Comparison of ENCODE assay signal across 1 cellular context in the genomic region with DNA sequence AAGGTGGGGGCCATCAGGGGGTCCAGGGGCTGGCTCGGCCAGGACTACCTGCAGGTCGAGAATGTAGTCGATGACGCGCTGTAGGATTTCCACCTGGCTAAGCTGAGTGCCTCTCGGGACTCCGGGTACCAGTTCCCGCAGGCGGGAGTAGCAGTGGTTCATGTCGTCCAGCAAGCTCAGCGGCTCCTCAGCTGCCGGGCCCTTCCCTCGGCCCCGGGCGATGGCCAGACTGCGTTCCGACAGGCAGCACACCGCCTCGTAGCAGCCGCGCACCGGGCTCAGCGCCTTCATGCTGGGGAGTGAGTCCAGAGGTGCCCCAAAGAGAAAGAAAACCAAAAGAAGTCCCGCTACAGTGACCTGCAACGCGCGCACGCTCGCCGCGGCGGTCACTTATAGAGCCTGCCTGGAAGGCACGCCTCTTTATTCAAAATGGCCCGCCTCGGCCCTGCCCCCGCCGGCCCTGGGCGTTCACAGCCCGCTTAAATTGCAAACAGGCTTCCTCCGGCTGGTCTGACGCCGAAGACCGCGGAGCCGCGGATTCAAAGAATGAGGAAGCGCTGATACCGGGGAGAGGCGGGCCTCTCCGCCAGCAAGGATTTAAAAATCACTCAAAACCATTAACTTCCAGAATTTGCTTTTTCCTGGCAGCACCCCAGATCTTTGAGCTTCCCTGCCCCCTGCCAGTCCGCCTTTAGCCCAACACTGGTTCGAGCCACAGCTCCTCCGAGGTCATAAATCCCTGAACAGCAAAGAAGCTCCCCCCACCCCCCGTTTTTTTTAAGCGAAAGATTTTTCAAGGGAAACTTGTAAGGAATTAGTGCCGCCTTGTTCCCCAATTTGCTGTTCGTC.
TF ChIP-seq lines count a peak whose summit lies in the region.

A gene with protein sequence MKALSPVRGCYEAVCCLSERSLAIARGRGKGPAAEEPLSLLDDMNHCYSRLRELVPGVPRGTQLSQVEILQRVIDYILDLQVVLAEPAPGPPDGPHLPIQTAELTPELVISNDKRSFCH (minus strand): TSS at position 366 of the 849 bp plus-strand sequence. CDS start 75 bp downstream, at position 291.

TF ChIP-seq in K562, 482 proteins besides CTCF, POLR2A, EP300 and RAD21 (continued from another document and continues in another):
- TF ChIP-seq, protein P1, sequence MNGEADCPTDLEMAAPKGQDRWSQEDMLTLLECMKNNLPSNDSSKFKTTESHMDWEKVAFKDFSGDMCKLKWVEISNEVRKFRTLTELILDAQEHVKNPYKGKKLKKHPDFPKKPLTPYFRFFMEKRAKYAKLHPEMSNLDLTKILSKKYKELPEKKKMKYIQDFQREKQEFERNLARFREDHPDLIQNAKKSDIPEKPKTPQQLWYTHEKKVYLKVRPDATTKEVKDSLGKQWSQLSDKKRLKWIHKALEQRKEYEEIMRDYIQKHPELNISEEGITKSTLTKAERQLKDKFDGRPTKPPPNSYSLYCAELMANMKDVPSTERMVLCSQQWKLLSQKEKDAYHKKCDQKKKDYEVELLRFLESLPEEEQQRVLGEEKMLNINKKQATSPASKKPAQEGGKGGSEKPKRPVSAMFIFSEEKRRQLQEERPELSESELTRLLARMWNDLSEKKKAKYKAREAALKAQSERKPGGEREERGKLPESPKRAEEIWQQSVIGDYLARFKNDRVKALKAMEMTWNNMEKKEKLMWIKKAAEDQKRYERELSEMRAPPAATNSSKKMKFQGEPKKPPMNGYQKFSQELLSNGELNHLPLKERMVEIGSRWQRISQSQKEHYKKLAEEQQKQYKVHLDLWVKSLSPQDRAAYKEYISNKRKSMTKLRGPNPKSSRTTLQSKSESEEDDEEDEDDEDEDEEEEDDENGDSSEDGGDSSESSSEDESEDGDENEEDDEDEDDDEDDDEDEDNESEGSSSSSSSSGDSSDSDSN (IDR thresholded peaks at IDR 0.05; ENCODE audit: borderline replicate concordance in 1 of 2, low read depth in 2 of 2, low read length in 2 of 2) = peak; percentile 67 to 95; a peak in 3 of 4 replicates
- TF ChIP-seq ATF7 (IDR thresholded peaks at IDR 0.05) (peak; percentile 76), NR2C2 (CRISPR knock-in tag; IDR thresholded peaks at IDR 0.05) (no peak), NR2C2 (tag; IDR thresholded peaks at IDR 0.05) (no peak), BDP1 (IDR thresholded peaks at IDR 0.05; ENCODE audit: insufficient read depth, insufficient read length) (no peak), EGR1 (conservative IDR thresholded peaks at IDR 0.05) (peak; percentile 70), U2AF2 (optimal IDR thresholded peaks at IDR 0.05; ENCODE audit: low read depth, low read length) (no peak), HOXB6 (CRISPR knock-in tag; IDR thresholded peaks at IDR 0.05; ENCODE audit: borderline replicate concordance) (no peak), FOSL1 (tag; conservative IDR thresholded peaks at IDR 0.05) (peak; percentile 36; the same call in 1 of the 2 replicates), TEAD2 (tag; IDR thresholded peaks at IDR 0.05) (no peak), SAFB (IDR thresholded peaks at IDR 0.05; ENCODE audit: borderline replicate concordance, low read depth, low read length) (no peak), EZH2 (IDR thresholded peaks at IDR 0.05; ENCODE audit: borderline replicate concordance, low read depth, low read length) (no peak), SRSF7 (optimal IDR thresholded peaks at IDR 0.05; ENCODE audit: low read depth, low read length) (no peak), MYNN (IDR thresholded peaks at IDR 0.05) (no peak), MYNN (CRISPR knock-in tag; IDR thresholded peaks at IDR 0.05) (no peak), NCOR1 (IDR thresholded peaks at IDR 0.05) (peak; percentile 38; the same call in 1 of the 2 replicates), POLR2G (IDR thresholded peaks at IDR 0.05; ENCODE audit: low read depth, low read length) (peak; percentile 95), L3MBTL2 (IDR thresholded peaks at IDR 0.05) (peak; percentile 82), TEAD4 (IDR thresholded peaks at IDR 0.05; ENCODE audit: low read length) (peak; percentile 52), TEAD4 (CRISPR knock-in tag; IDR thresholded peaks at IDR 0.05; ENCODE audit: borderline replicate concordance) (no peak), TAL1 (IDR thresholded peaks at IDR 0.05) (no peak), GTF2E2 (tag; IDR thresholded peaks at IDR 0.05) (peak; percentile 56; the same call in 1 of the 2 replicates), YY1 (IDR thresholded peaks at IDR 0.05; ENCODE audit: borderline replicate concordance in 1 of 3, control insufficient read depth in 1 of 3, extremely low read depth in 1 of 3, insufficient read depth in 3 of 3, insufficient read length in 1 of 3, insufficient replicate concordance in 2 of 3, low read depth in 1 of 3, low read length in 2 of 3) (peak; percentile 39 to 93 (median 89)), MCM2 (IDR thresholded peaks at IDR 0.05; ENCODE audit: low read depth) (no peak), PHF8 (IDR thresholded peaks at IDR 0.05; ENCODE audit: borderline replicate concordance, low read length) (peak; percentile 85; the same call in 1 of the 2 replicates), NRF1 (conservative IDR thresholded peaks at IDR 0.05 in 1 of 2, IDR thresholded peaks at IDR 0.05 in 1 of 2) (peak; percentile 92 to 93), MAZ (CRISPR knock-in tag; conservative IDR thresholded peaks at IDR 0.05 in 1 of 2, IDR thresholded peaks at IDR 0.05 in 1 of 2) (peak; percentile 19 to 80; a peak in 1 of 4 replicates), SP1 (CRISPR knock-in tag; IDR thresholded peaks at IDR 0.05) (peak; percentile 66; the same call in 1 of the 2 replicates), BHLHE40 (IDR thresholded peaks at IDR 0.05; ENCODE audit: low read length) (peak; percentile 83), JUND (IDR thresholded peaks at IDR 0.05; ENCODE audit: borderline replicate concordance, low read depth, low read length) (peak; percentile 37; the same call in 1 of the 2 replicates), JUND (tag; IDR thresholded peaks at IDR 0.05; ENCODE audit: borderline replicate concordance, low read depth, low read length) (peak; percentile 55; the same call in 1 of the 3 replicates)
- TF ChIP-seq, protein P2, sequence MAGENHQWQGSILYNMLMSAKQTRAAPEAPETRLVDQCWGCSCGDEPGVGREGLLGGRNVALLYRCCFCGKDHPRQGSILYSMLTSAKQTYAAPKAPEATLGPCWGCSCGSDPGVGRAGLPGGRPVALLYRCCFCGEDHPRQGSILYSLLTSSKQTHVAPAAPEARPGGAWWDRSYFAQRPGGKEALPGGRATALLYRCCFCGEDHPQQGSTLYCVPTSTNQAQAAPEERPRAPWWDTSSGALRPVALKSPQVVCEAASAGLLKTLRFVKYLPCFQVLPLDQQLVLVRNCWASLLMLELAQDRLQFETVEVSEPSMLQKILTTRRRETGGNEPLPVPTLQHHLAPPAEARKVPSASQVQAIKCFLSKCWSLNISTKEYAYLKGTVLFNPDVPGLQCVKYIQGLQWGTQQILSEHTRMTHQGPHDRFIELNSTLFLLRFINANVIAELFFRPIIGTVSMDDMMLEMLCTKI (IDR thresholded peaks at IDR 0.05; ENCODE audit: partially characterized antibody) = no peak
- TF ChIP-seq, protein P3, sequence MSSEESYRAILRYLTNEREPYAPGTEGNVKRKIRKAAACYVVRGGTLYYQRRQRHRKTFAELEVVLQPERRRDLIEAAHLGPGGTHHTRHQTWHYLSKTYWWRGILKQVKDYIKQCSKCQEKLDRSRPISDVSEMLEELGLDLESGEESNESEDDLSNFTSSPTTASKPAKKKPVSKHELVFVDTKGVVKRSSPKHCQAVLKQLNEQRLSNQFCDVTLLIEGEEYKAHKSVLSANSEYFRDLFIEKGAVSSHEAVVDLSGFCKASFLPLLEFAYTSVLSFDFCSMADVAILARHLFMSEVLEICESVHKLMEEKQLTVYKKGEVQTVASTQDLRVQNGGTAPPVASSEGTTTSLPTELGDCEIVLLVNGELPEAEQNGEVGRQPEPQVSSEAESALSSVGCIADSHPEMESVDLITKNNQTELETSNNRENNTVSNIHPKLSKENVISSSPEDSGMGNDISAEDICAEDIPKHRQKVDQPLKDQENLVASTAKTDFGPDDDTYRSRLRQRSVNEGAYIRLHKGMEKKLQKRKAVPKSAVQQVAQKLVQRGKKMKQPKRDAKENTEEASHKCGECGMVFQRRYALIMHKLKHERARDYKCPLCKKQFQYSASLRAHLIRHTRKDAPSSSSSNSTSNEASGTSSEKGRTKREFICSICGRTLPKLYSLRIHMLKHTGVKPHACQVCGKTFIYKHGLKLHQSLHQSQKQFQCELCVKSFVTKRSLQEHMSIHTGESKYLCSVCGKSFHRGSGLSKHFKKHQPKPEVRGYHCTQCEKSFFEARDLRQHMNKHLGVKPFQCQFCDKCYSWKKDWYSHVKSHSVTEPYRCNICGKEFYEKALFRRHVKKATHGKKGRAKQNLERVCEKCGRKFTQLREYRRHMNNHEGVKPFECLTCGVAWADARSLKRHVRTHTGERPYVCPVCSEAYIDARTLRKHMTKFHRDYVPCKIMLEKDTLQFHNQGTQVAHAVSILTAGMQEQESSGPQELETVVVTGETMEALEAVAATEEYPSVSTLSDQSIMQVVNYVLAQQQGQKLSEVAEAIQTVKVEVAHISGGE (CRISPR knock-in tag; IDR thresholded peaks at IDR 0.05) = 0 out of 6 replicates have a peak, but pooled peaks of 1 of the 3 experiments have one; percentile 19
- TF ChIP-seq, protein P4, sequence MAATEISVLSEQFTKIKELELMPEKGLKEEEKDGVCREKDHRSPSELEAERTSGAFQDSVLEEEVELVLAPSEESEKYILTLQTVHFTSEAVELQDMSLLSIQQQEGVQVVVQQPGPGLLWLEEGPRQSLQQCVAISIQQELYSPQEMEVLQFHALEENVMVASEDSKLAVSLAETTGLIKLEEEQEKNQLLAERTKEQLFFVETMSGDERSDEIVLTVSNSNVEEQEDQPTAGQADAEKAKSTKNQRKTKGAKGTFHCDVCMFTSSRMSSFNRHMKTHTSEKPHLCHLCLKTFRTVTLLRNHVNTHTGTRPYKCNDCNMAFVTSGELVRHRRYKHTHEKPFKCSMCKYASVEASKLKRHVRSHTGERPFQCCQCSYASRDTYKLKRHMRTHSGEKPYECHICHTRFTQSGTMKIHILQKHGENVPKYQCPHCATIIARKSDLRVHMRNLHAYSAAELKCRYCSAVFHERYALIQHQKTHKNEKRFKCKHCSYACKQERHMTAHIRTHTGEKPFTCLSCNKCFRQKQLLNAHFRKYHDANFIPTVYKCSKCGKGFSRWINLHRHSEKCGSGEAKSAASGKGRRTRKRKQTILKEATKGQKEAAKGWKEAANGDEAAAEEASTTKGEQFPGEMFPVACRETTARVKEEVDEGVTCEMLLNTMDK (IDR thresholded peaks at IDR 0.05; ENCODE audit: borderline replicate concordance, insufficient read depth, low read depth, low read length, poor library complexity, severe bottlenecking) = no peak
- TF ChIP-seq, protein P5, sequence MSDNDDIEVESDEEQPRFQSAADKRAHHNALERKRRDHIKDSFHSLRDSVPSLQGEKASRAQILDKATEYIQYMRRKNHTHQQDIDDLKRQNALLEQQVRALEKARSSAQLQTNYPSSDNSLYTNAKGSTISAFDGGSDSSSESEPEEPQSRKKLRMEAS (CRISPR knock-in tag; IDR thresholded peaks at IDR 0.05) = peak; percentile 71
- TF ChIP-seq, protein P6, sequence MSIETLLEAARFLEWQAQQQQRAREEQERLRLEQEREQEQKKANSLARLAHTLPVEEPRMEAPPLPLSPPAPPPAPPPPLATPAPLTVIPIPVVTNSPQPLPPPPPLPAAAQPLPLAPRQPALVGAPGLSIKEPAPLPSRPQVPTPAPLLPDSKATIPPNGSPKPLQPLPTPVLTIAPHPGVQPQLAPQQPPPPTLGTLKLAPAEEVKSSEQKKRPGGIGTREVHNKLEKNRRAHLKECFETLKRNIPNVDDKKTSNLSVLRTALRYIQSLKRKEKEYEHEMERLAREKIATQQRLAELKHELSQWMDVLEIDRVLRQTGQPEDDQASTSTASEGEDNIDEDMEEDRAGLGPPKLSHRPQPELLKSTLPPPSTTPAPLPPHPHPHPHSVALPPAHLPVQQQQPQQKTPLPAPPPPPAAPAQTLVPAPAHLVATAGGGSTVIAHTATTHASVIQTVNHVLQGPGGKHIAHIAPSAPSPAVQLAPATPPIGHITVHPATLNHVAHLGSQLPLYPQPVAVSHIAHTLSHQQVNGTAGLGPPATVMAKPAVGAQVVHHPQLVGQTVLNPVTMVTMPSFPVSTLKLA (conservative IDR thresholded peaks at IDR 0.05) = peak; percentile 78 to 92
- TF ChIP-seq, protein P7, sequence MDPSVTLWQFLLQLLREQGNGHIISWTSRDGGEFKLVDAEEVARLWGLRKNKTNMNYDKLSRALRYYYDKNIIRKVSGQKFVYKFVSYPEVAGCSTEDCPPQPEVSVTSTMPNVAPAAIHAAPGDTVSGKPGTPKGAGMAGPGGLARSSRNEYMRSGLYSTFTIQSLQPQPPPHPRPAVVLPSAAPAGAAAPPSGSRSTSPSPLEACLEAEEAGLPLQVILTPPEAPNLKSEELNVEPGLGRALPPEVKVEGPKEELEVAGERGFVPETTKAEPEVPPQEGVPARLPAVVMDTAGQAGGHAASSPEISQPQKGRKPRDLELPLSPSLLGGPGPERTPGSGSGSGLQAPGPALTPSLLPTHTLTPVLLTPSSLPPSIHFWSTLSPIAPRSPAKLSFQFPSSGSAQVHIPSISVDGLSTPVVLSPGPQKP (CRISPR knock-in tag; IDR thresholded peaks at IDR 0.05) = no peak
- TF ChIP-seq, protein P8, sequence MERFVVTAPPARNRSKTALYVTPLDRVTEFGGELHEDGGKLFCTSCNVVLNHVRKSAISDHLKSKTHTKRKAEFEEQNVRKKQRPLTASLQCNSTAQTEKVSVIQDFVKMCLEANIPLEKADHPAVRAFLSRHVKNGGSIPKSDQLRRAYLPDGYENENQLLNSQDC (CRISPR knock-in tag; IDR thresholded peaks at IDR 0.05) = peak; percentile 66; the same call in 1 of the 2 replicates
- TF ChIP-seq, protein P9, sequence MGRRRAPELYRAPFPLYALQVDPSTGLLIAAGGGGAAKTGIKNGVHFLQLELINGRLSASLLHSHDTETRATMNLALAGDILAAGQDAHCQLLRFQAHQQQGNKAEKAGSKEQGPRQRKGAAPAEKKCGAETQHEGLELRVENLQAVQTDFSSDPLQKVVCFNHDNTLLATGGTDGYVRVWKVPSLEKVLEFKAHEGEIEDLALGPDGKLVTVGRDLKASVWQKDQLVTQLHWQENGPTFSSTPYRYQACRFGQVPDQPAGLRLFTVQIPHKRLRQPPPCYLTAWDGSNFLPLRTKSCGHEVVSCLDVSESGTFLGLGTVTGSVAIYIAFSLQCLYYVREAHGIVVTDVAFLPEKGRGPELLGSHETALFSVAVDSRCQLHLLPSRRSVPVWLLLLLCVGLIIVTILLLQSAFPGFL (CRISPR knock-in tag; IDR thresholded peaks at IDR 0.05) = 0 out of 2 replicates have a peak, but pooled peaks have one; percentile 32
